Comparison of ENCODE assay signal across 22 cellular contexts in genomic region chr3:153313307-153313945, GRCh38.
DNase-seq lines count a peak whose midpoint lies in the region; ATAC-seq and TF ChIP-seq lines count a peak whose summit lies in the region.
"Had no signal": no experiment of that assay in that cellular context is flagged by ENCODE, and none has a peak within 500 bp of the region (broad histone marks: within the 10 kb centered on the region; RNA-seq: fewer than 3 reads in every experiment).

No MANE protein-coding gene starts in this region.

- peak; percentile 64 for DNase-seq in EH (ENCODE audit: low read depth)
- peak; percentile 40 for DNase-seq in LHCN-M2 (ENCODE audit: low read depth)
- DNase-seq in choroid plexus epithelial cell (ENCODE audit: low read depth): peak; percentile 56
- no peak for DNase-seq in mesothelial cell of epicardium (ENCODE audit: low spot score in 2 of 2, unreplicated experiment in 2 of 2)
- DNase-seq in NCI-H526 treated with DMSO at 0.1 percent for 48 hours (lab: John Stamatoyannopoulos, UW): no peak
- DNase-seq in activated CD4-positive, CD25-positive, alpha-beta regulatory T cell treated with anti-CD3 and anti-CD28 coated beads, Interleukin-2, amount 50 U/mL, for 72 hours: no peak
- no peak for DNase-seq in stimulated activated CD4-positive, alpha-beta T cell treated with anti-CD3 and anti-CD28 coated beads, Interleukin-4, amount 100 ng/mL, for 4 hours
- DNase-seq: activated CD4-positive, alpha-beta T cell treated with anti-CD3 and anti-CD28 coated beads, Interleukin-2, amount 50 U/mL, for 48 hours; activated T-cell treated with anti-CD3 and anti-CD28 coated beads, Interleukin-2, amount 50 U/mL, for 4 hours; caudate nucleus; GDM1; head of caudate nucleus; islet precursor cell; Kasumi-1; midbrain; NCI-H1436; NCI-H446 had no signal

- peak overlapping the region; percentile 23 for H3K27ac Mint-ChIP-seq in mesothelial cell of epicardium
- H3K27ac Mint-ChIP-seq: activated naive CD8-positive, alpha-beta T cell; stimulated activated memory B cell treated with anti-CD40 and anti-IgM and Interleukin-4, amounts not matched to agents 10 μg/mL and 1 μg/mL and 100 μg/mL, for 72 hours had no signal

- H3K36me3 Mint-ChIP-seq in mesothelial cell of epicardium: no peaks in the 10 kb centered on the region

- H3K9me3 Mint-ChIP-seq in mesothelial cell of epicardium: peaks cover 19% of the 10 kb centered on the region
- H3K9me3 Mint-ChIP-seq: activated T-cell treated with anti-CD3 and anti-CD28 coated beads, Interleukin-2, amount 50 U/mL, for 4 hours had no signal

- H3K4me3 ChIP-seq in choroid plexus epithelial cell (ENCODE audit: low read depth, low read length): no peak overlapping the region
- H3K4me3 ChIP-seq: SK-N-MC, vagina had no signal

- no peak for ATAC-seq in HG02763 (IDR thresholded peaks at IDR 0.05; ENCODE audit: unreplicated experiment)
- ATAC-seq: activated T-cell treated with anti-CD3 and anti-CD28 coated beads, Interleukin-2, amount 50 U/mL, for 4 hours; stimulated activated memory B cell treated with anti-CD40 and anti-IgM and Interleukin-4, amounts not matched to agents 10 μg/mL and 1 μg/mL and 100 μg/mL, for 72 hours had no signal

- H3K4me1 Mint-ChIP-seq in mesothelial cell of epicardium: peaks cover 12% of the 10 kb centered on the region

- H3K4me3 Mint-ChIP-seq in mesothelial cell of epicardium: no peak overlapping the region
- H3K4me3 Mint-ChIP-seq: activated naive CD8-positive, alpha-beta T cell; activated T-cell treated with anti-CD3 and anti-CD28 coated beads, Interleukin-2, amount 50 U/mL, for 4 hours; stimulated activated memory B cell treated with anti-CD40 and anti-IgM and Interleukin-4, amounts not matched to agents 10 μg/mL and 1 μg/mL and 100 μg/mL, for 72 hours had no signal

- TF ChIP-seq CTCF in choroid plexus epithelial cell (conservative IDR thresholded peaks at IDR 0.05; ENCODE audit: low read depth, low read length): no peak
- no peak for TF ChIP-seq CTCF in mesothelial cell of epicardium (IDR thresholded peaks at IDR 0.05; ENCODE audit: unreplicated experiment)

- no peaks in the 10 kb centered on the region for H3K27me3 Mint-ChIP-seq in mesothelial cell of epicardium (ENCODE audit: low read depth)

Comparison
In these comparisons a context has a peak if more than half of its experiments do, and no peak if none do; other contexts are left out.
1. DNase-seq: peak in EH (single experiment), LHCN-M2 (single experiment) and choroid plexus epithelial cell (single experiment); none in mesothelial cell of epicardium (0 of 2), NCI-H526 treated with DMSO at 0.1 percent for 48 hours (single experiment), activated CD4-positive, CD25-positive, alpha-beta regulatory T cell treated with anti-CD3 and anti-CD28 coated beads, Interleukin-2, amount 50 U/mL, for 72 hours (single experiment) and stimulated activated CD4-positive, alpha-beta T cell treated with anti-CD3 and anti-CD28 coated beads, Interleukin-4, amount 100 ng/mL, for 4 hours (0 of 2).